ENCODE assay signal across 2 cellular contexts in the genomic region with DNA sequence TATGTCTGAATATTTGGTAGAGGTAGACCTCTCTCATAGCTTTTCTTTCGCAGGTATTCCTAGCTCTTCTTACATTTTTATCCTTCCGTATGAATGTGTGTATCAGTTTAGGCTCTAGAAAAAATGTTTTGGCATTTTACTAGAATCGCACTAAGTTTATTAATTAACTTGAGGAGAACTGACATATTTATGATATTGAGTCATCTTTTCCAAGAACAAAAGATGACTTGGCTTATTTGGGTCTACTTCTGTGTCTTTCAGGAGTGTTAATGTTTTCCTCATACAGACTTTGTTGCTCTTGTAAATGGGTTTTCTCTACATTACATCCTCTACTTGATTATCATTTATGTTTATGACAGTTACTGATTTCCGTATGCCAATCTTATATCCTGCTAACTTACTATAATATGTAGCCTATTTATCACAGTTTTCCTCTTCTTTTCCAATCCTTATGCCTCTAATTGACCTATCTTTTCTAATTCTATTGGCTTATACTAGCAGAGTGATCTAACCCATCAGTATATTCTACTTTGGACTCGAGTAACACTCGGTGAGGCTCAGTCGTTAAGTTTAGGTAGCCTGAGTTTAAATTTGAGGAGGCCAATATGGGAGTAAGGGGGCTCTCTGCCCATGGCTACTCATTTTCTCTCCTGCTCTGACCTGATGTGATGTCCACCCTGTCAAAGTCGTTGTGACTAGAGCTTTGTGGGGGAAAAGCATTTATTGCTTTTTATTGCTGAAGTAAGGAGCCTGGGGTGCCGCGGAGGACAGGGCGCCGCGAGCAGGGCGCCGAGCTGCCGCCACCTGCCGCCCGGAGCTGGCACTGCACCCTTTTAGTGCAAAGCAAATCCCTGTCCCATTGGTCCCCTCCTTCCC.
TF ChIP-seq lines count a peak whose summit lies in the region.

No MANE protein-coding gene starts in this region.

TF ChIP-seq in IMR-90, 13 proteins besides CTCF, POLR2A, EP300 and RAD21:
- TF ChIP-seq FOS (IDR thresholded peaks at IDR 0.05; ENCODE audit: low read depth, low read length) (no peak), NFE2L2 (IDR thresholded peaks at IDR 0.05; ENCODE audit: low read depth, low read length) (peak; percentile 78), MAFK (IDR thresholded peaks at IDR 0.05; ENCODE audit: low read depth, low read length) (0 out of 2 replicates have a peak, but pooled peaks have one; percentile 25), CEBPB (IDR thresholded peaks at IDR 0.05; ENCODE audit: low read depth, low read length) (no peak), SMC3 (IDR thresholded peaks at IDR 0.05; ENCODE audit: low read depth, low read length) (peak; percentile 92)

TF ChIP-seq in neural cell, 6 proteins besides CTCF, POLR2A, EP300 and RAD21:
- TF ChIP-seq SMC3 (conservative IDR thresholded peaks at IDR 0.05; ENCODE audit: poor library complexity) (peak; percentile 78), MXI1 (conservative IDR thresholded peaks at IDR 0.05; ENCODE audit: poor library complexity, severe bottlenecking) (no peak), TAF1 (IDR thresholded peaks at IDR 0.05; ENCODE audit: low read depth) (no peak), EZH2 (IDR thresholded peaks at IDR 0.05; ENCODE audit: borderline replicate concordance, insufficient read depth, low read length, poor library complexity, severe bottlenecking) (no peak), POLR2AphosphoS5 (IDR thresholded peaks at IDR 0.05) (no peak)
- TF ChIP-seq, protein P1, sequence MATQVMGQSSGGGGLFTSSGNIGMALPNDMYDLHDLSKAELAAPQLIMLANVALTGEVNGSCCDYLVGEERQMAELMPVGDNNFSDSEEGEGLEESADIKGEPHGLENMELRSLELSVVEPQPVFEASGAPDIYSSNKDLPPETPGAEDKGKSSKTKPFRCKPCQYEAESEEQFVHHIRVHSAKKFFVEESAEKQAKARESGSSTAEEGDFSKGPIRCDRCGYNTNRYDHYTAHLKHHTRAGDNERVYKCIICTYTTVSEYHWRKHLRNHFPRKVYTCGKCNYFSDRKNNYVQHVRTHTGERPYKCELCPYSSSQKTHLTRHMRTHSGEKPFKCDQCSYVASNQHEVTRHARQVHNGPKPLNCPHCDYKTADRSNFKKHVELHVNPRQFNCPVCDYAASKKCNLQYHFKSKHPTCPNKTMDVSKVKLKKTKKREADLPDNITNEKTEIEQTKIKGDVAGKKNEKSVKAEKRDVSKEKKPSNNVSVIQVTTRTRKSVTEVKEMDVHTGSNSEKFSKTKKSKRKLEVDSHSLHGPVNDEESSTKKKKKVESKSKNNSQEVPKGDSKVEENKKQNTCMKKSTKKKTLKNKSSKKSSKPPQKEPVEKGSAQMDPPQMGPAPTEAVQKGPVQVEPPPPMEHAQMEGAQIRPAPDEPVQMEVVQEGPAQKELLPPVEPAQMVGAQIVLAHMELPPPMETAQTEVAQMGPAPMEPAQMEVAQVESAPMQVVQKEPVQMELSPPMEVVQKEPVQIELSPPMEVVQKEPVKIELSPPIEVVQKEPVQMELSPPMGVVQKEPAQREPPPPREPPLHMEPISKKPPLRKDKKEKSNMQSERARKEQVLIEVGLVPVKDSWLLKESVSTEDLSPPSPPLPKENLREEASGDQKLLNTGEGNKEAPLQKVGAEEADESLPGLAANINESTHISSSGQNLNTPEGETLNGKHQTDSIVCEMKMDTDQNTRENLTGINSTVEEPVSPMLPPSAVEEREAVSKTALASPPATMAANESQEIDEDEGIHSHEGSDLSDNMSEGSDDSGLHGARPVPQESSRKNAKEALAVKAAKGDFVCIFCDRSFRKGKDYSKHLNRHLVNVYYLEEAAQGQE (IDR thresholded peaks at IDR 0.05; ENCODE audit: borderline replicate concordance): no peak
TF ChIP-seq in neural cell: peak in this region for 1.
